Comparison of ENCODE assay signal across 16 cellular contexts in the genomic region with DNA sequence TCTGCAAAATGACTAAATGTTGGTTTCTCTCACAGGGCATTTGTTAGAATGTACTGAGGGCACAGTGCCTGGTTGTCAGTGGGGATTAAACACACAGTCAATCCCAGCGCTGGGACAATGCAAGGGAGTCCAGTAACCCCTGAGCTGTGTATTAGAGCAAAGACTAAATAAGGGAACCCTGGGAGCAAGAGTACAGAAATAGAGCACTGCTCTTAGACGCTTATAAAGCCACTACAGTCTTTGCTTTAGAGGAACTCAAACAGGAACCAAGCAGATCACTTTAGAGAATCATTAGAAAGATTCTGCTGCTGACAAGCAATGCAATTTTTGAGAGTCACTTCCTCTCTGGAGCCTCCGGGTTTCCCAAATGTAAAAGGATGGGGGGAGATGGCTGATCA.
A peak's percentile ranks its signal among the peaks of the same experiment; 100 is the strongest.
DNase-seq lines count a peak whose midpoint lies in the region; ATAC-seq and TF ChIP-seq lines count a peak whose summit lies in the region.
"Had no signal": no experiment of that assay in that cellular context is flagged by ENCODE, and none has a peak within 500 bp of the region (broad histone marks: within the 10 kb centered on the region; RNA-seq: fewer than 3 reads in every experiment).

No MANE protein-coding gene starts in this region.

- intact Hi-C loops in esophagus muscularis mucosa (cut with DNase I) = loop anchor here (5.0 kb wide), 1 partner anchor 138 kb away; a partner anchor contains a TSS
- intact Hi-C loops in sciatic nerve (cut with DNase I) = no loop called here
- intact Hi-C loops in CD4-positive, alpha-beta memory T cell (cut with micrococcal nuclease) = no loop called here
- intact Hi-C loops in uterus (cut with DNase I; ENCODE audit: low total_unique reads) = no loop called here

- H3K27ac ChIP-seq in esophagus muscularis mucosa (replicated peaks in 1 of 4) = peak overlapping the region; percentile 80 to 87 (median 84)
- no peak overlapping the region for H3K27ac ChIP-seq in CD4-positive, alpha-beta memory T cell (ENCODE audit: low read depth, low read length)
- H3K27ac ChIP-seq in uterus = no peak overlapping the region
- no peak overlapping the region for H3K27ac ChIP-seq in CD8-positive, alpha-beta memory T cell (ENCODE audit: low read depth, low read length)

- DNase-seq in GDM1 (lab: John Stamatoyannopoulos, UW) (peak; percentile 23), NOMO-1 (lab: John Stamatoyannopoulos, UW; ENCODE audit: unreplicated experiment in 2 of 2) (peak; percentile 24 to 85), esophagus muscularis mucosa (ENCODE audit: extremely low spot score) (no peak), sciatic nerve (ENCODE audit: low spot score) (no peak), uterus (no peak), NCI-H1417 treated with DMSO at 0.1 percent for 48 hours (lab: John Stamatoyannopoulos, UW) (no peak)
- DNase-seq in CD4-positive, alpha-beta memory T cell = no peak
- no peak for DNase-seq in CD8-positive, alpha-beta memory T cell
- DNase-seq: activated B cell treated with CpG ODN at 0.5 μM for 24 hours; activated naive CD8-positive, alpha-beta T cell treated with anti-CD3 and anti-CD28 coated beads, Interleukin-2, amount 50 U/mL, for 24 hours; effector CD8-positive, alpha-beta T cell; NCI-H1048; NCI-H2107; NCI-H524; stimulated activated CD4-positive, alpha-beta T cell treated with anti-CD3 and anti-CD28 coated beads, Interleukin-1b, Interleukin-23, amount 100 ng/mL, for 48 hours; T-helper 1 cell had no signal

- ATAC-seq in sciatic nerve = peak; percentile 41
- ATAC-seq: activated naive CD8-positive, alpha-beta T cell treated with anti-CD3 and anti-CD28 coated beads, Interleukin-2, amount 50 U/mL, for 24 hours had no signal

- H3K4me3 Mint-ChIP-seq in CD4-positive, alpha-beta memory T cell = no peak overlapping the region
- H3K4me3 Mint-ChIP-seq in CD8-positive, alpha-beta memory T cell = no peak overlapping the region
- H3K4me3 Mint-ChIP-seq: activated B cell treated with CpG ODN at 0.5 μM for 24 hours; activated naive CD8-positive, alpha-beta T cell treated with anti-CD3 and anti-CD28 coated beads, Interleukin-2, amount 50 U/mL, for 24 hours had no signal

- H3K27me3 ChIP-seq in esophagus muscularis mucosa = no peaks in the 10 kb centered on the region
- H3K27me3 ChIP-seq in CD4-positive, alpha-beta memory T cell (ENCODE audit: insufficient read depth, low read length) = no peaks in the 10 kb centered on the region
- no peaks in the 10 kb centered on the region for H3K27me3 ChIP-seq in uterus
- H3K27me3 ChIP-seq in CD8-positive, alpha-beta memory T cell (ENCODE audit: insufficient read depth, low read length, poor library complexity, severe bottlenecking) = no peaks in the 10 kb centered on the region

- no peak for TF ChIP-seq POLR2A in esophagus muscularis mucosa (IDR thresholded peaks at IDR 0.05; ENCODE audit: low read depth)
- TF ChIP-seq POLR2A in uterus (IDR thresholded peaks at IDR 0.05) = no peak

- H3K9me3 ChIP-seq in esophagus muscularis mucosa (no peaks in the 10 kb centered on the region), uterus (no peaks in the 10 kb centered on the region)
- no peaks in the 10 kb centered on the region for H3K9me3 ChIP-seq in CD4-positive, alpha-beta memory T cell (ENCODE audit: control insufficient read depth in 1 of 2, low read length in 2 of 2)
- no peaks in the 10 kb centered on the region for H3K9me3 ChIP-seq in CD8-positive, alpha-beta memory T cell (ENCODE audit: low read length)

- 15% methylated on average over 3 of the region's 3 CpGs for WGBS in esophagus muscularis mucosa

- peaks cover 7% of the 10 kb centered on the region in 2 donors for H3K27me3 Mint-ChIP-seq in CD4-positive, alpha-beta memory T cell
- H3K27me3 Mint-ChIP-seq in CD8-positive, alpha-beta memory T cell = peaks cover 7 to 25% of the 10 kb centered on the region in 2 donors

- POLR2A ChIA-PET in CD4-positive, alpha-beta memory T cell (lab: Charles Lee; ENCODE audit: partially characterized antibody) = no interaction called here
- POLR2A ChIA-PET in CD8-positive, alpha-beta memory T cell (lab: Charles Lee) = no interaction called here

- H3K9me3 Mint-ChIP-seq in CD4-positive, alpha-beta memory T cell = no peaks in the 10 kb centered on the region
- H3K9me3 Mint-ChIP-seq in CD8-positive, alpha-beta memory T cell = no peaks in the 10 kb centered on the region
- H3K9me3 Mint-ChIP-seq: activated B cell treated with CpG ODN at 0.5 μM for 24 hours; activated naive CD8-positive, alpha-beta T cell treated with anti-CD3 and anti-CD28 coated beads, Interleukin-2, amount 50 U/mL, for 24 hours had no signal

- H3K4me3 ChIP-seq in esophagus muscularis mucosa (no peak overlapping the region), uterus (no peak overlapping the region)
- no peak overlapping the region for H3K4me3 ChIP-seq in CD4-positive, alpha-beta memory T cell (ENCODE audit: low read length in 2 of 2)
- no peak overlapping the region for H3K4me3 ChIP-seq in CD8-positive, alpha-beta memory T cell (ENCODE audit: low read length)

- CTCF ChIA-PET in CD4-positive, alpha-beta memory T cell (lab: Charles Lee; ENCODE audit: partially characterized antibody) = no interaction called here
- CTCF ChIA-PET in CD8-positive, alpha-beta memory T cell (lab: Charles Lee) = no interaction called here

- H3K36me3 Mint-ChIP-seq in CD4-positive, alpha-beta memory T cell = no peaks in the 10 kb centered on the region
- H3K36me3 Mint-ChIP-seq in CD8-positive, alpha-beta memory T cell = no peaks in the 10 kb centered on the region

- TF ChIP-seq CTCF in esophagus muscularis mucosa (IDR thresholded peaks at IDR 0.05) = no peak
- no peak for TF ChIP-seq CTCF in uterus (IDR thresholded peaks at IDR 0.05)

- no peaks in the 10 kb centered on the region for H3K36me3 ChIP-seq in esophagus muscularis mucosa
- no peaks in the 10 kb centered on the region for H3K36me3 ChIP-seq in CD4-positive, alpha-beta memory T cell (ENCODE audit: insufficient read depth, low read length)
- H3K36me3 ChIP-seq in uterus = no peaks in the 10 kb centered on the region
- H3K36me3 ChIP-seq in CD8-positive, alpha-beta memory T cell (ENCODE audit: insufficient read depth, low read length) = no peaks in the 10 kb centered on the region

- peaks cover 23 to 58% (median 49%) of the 10 kb centered on the region in 4 donors for H3K4me1 ChIP-seq in esophagus muscularis mucosa
- no peaks in the 10 kb centered on the region for H3K4me1 ChIP-seq in CD4-positive, alpha-beta memory T cell (ENCODE audit: insufficient read depth, low read length)
- peaks cover 0 to 3% of the 10 kb centered on the region in 2 donors for H3K4me1 ChIP-seq in uterus
- H3K4me1 ChIP-seq in CD8-positive, alpha-beta memory T cell (ENCODE audit: insufficient read depth, low read length) = no peaks in the 10 kb centered on the region

- peak overlapping the region in 1 of 7 donors; percentile 43 for H3K27ac Mint-ChIP-seq in CD4-positive, alpha-beta memory T cell
- H3K27ac Mint-ChIP-seq in CD8-positive, alpha-beta memory T cell = no peak overlapping the region
- H3K27ac Mint-ChIP-seq: activated B cell treated with CpG ODN at 0.5 μM for 24 hours; activated naive CD8-positive, alpha-beta T cell treated with anti-CD3 and anti-CD28 coated beads, Interleukin-2, amount 50 U/mL, for 24 hours had no signal

- no peaks in the 10 kb centered on the region for H3K4me1 Mint-ChIP-seq in CD4-positive, alpha-beta memory T cell
- H3K4me1 Mint-ChIP-seq in CD8-positive, alpha-beta memory T cell = no peaks in the 10 kb centered on the region
- H3K4me1 Mint-ChIP-seq: activated B cell treated with CpG ODN at 0.5 μM for 24 hours; activated naive CD8-positive, alpha-beta T cell treated with anti-CD3 and anti-CD28 coated beads, Interleukin-2, amount 50 U/mL, for 24 hours had no signal

- peak; percentile 23 for TF ChIP-seq EP300 in esophagus muscularis mucosa (IDR thresholded peaks at IDR 0.05)

Comparison
In these comparisons a context has a peak if more than half of its experiments do, and no peak if none do; other contexts are left out.
1. DNase-seq: peak in GDM1 (single experiment) and NOMO-1 (2 of 2); none in esophagus muscularis mucosa (single experiment), sciatic nerve (single experiment), CD4-positive, alpha-beta memory T cell (0 of 5), uterus (0 of 2), CD8-positive, alpha-beta memory T cell (0 of 5) and NCI-H1417 treated with DMSO at 0.1 percent for 48 hours (single experiment).
2. H3K27ac ChIP-seq: peak in esophagus muscularis mucosa (4 of 4); none in CD4-positive, alpha-beta memory T cell (single experiment), uterus (0 of 2) and CD8-positive, alpha-beta memory T cell (single experiment).